ENCODE assay signal across 16 cellular contexts in genomic region chr9:89888677-89889076, GRCh38.
DNase-seq lines count a peak whose midpoint lies in the region; ATAC-seq and TF ChIP-seq lines count a peak whose summit lies in the region.
"Had no signal": no experiment of that assay in that cellular context is flagged by ENCODE, and none has a peak within 500 bp of the region (broad histone marks: within the 10 kb centered on the region; RNA-seq: fewer than 3 reads in every experiment).

No MANE protein-coding gene starts in this region.

- H3K27ac ChIP-seq in Peyer's patch (no peak overlapping the region), spleen (no peak overlapping the region)
- H3K27ac ChIP-seq: GM23248 had no signal

- H3K27ac Mint-ChIP-seq in progenitor cell of endocrine pancreas: no peak overlapping the region
- H3K27ac Mint-ChIP-seq: CD4-positive, alpha-beta T cell had no signal

- no peaks in the 10 kb centered on the region for H3K9me3 Mint-ChIP-seq in progenitor cell of endocrine pancreas (ENCODE audit: low read depth)
- H3K9me3 Mint-ChIP-seq: CD4-positive, alpha-beta T cell had no signal

- H3K27me3 ChIP-seq in Peyer's patch (no peaks in the 10 kb centered on the region), spleen (replicated peaks in 1 of 7) (no peaks in the 10 kb centered on the region)

- ATAC-seq in left lobe of liver: peak; percentile 79
- ATAC-seq: PC-3 had no signal

- no peaks in the 10 kb centered on the region for H3K36me3 ChIP-seq in Peyer's patch
- H3K36me3 ChIP-seq in spleen: no peaks in the 10 kb centered on the region

- DNase-seq in LNCaP clone FGC (ENCODE audit: low read depth) (peak; percentile 99), Peyer's patch (peak in 2 of 3 donors; percentile 3 to 32), left lobe of liver (ENCODE audit: low spot score) (peak; percentile 75), spleen (peak; percentile 17), cerebellar nuclear complex (lab: John Stamatoyannopoulos, UW) (no peak), progenitor cell of endocrine pancreas (ENCODE audit: low spot score, unreplicated experiment) (no peak), GM19238 (ENCODE audit: insufficient read length, low spot score) (no peak)
- DNase-seq: ACHN; Calu3; CD4-positive, alpha-beta T cell; GM23248; HCEC 1CT; NCI-H187; NCI-H446; NCI-H69; PC-3 had no signal

- intact Hi-C loops in spleen (cut with DNase I; ENCODE audit: low total_unique reads): no loop called here

- H3K4me3 ChIP-seq in LNCaP clone FGC (ENCODE audit: low read depth, low read length) (no peak overlapping the region), Peyer's patch (no peak overlapping the region), spleen (no peak overlapping the region)
- H3K4me3 ChIP-seq: GM23248 had no signal

- H3K27me3 Mint-ChIP-seq in progenitor cell of endocrine pancreas: peaks cover 5% of the 10 kb centered on the region
- H3K27me3 Mint-ChIP-seq: CD4-positive, alpha-beta T cell had no signal

- 84 to 96% (median 92%) methylated on average over 2 to 3 of the region's 3 CpGs for WGBS in spleen, 5 donors

- TF ChIP-seq CTCF in LNCaP clone FGC (IDR thresholded peaks at IDR 0.05; ENCODE audit: control insufficient read depth, extremely low read depth, insufficient read depth): no peak
- TF ChIP-seq CTCF in Peyer's patch (IDR thresholded peaks at IDR 0.05): no peak
- no peak for TF ChIP-seq CTCF in spleen (IDR thresholded peaks at IDR 0.05 in 8 of 11, conservative IDR thresholded peaks at IDR 0.05 in 3 of 11)
- no peak for TF ChIP-seq CTCF in progenitor cell of endocrine pancreas (IDR thresholded peaks at IDR 0.05; ENCODE audit: unreplicated experiment)

- H3K9me3 ChIP-seq in Peyer's patch (no peaks in the 10 kb centered on the region), spleen (no peaks in the 10 kb centered on the region)

- H3K4me1 ChIP-seq in Peyer's patch: peaks cover 0 to 25% (median 0%) of the 10 kb centered on the region in 4 donors
- H3K4me1 ChIP-seq in spleen: peaks cover 0 to 9% (median 0%) of the 10 kb centered on the region in 6 donors

- H3K4me1 Mint-ChIP-seq in progenitor cell of endocrine pancreas (ENCODE audit: low read depth): no peaks in the 10 kb centered on the region

- no peaks in the 10 kb centered on the region for H3K36me3 Mint-ChIP-seq in progenitor cell of endocrine pancreas (ENCODE audit: insufficient read depth)

- TF ChIP-seq POLR2A in Peyer's patch (IDR thresholded peaks at IDR 0.05) (no peak), spleen (IDR thresholded peaks at IDR 0.05) (no peak)

- H3K4me3 Mint-ChIP-seq in progenitor cell of endocrine pancreas (ENCODE audit: low read depth): no peak overlapping the region
- H3K4me3 Mint-ChIP-seq: CD4-positive, alpha-beta T cell had no signal

Comparison
In these comparisons a context has a peak if more than half of its experiments do, and no peak if none do; other contexts are left out.
1. DNase-seq: peak in LNCaP clone FGC (single experiment), Peyer's patch (2 of 3), left lobe of liver (single experiment) and spleen (single experiment); none in cerebellar nuclear complex (0 of 2), progenitor cell of endocrine pancreas (single experiment) and GM19238 (single experiment).